ENCODE assay signal across 24 cellular contexts in genomic region chr9:87889065-87889881, GRCh38. TPM values are rescaled to one million over a fixed set of nuclear protein-coding genes. Genes with fewer than 3 reads are reported as not detected.
DNase-seq lines count a peak whose midpoint lies in the region; ATAC-seq, FAIRE-seq and TF ChIP-seq lines count a peak whose summit lies in the region.
"Had no signal": no experiment of that assay in that cellular context is flagged by ENCODE, and none has a peak within 500 bp of the region (broad histone marks: within the 10 kb centered on the region; RNA-seq: fewer than 3 reads in every experiment).

No MANE protein-coding gene starts in this region.

- no peaks in the 10 kb centered on the region for H3K36me3 ChIP-seq in kidney (ENCODE audit: control insufficient read depth in 1 of 2, insufficient read depth in 2 of 2, low read length in 2 of 2)
- no peaks in the 10 kb centered on the region for H3K36me3 ChIP-seq in upper lobe of right lung

- TF ChIP-seq CTCF in chondrocyte (IDR thresholded peaks at IDR 0.05) (no peak), kidney (IDR thresholded peaks at IDR 0.05; ENCODE audit: borderline replicate concordance, extremely low read depth, insufficient read depth) (no peak), upper lobe of right lung (IDR thresholded peaks at IDR 0.05) (no peak)

- H3K4me3 Mint-ChIP-seq in chondrocyte (ENCODE audit: unreplicated experiment) = no peak overlapping the region
- no peak overlapping the region for H3K4me3 Mint-ChIP-seq in activated T-helper 1 cell treated with anti-CD3 and anti-CD28 coated beads, Interleukin-12 subunit alpha, Interleukin-12 subunit beta, Interleukin-2, Interleukin-4 antibody, amounts not matched to agents 30 ng/mL and 10 ng/mL and 1 ng/mL, durations not matched to agents 14 hours and 24 hours and 36 hours

- no peak overlapping the region for H3K9ac ChIP-seq in kidney (ENCODE audit: low read length in 2 of 2)

- H3K9me3 ChIP-seq in kidney (ENCODE audit: control insufficient read depth in 1 of 2, low read length in 2 of 2) (no peaks in the 10 kb centered on the region), upper lobe of right lung (no peaks in the 10 kb centered on the region)

- intact Hi-C loops in kidney (cut with DNase I) = no loop called here
- intact Hi-C loops in upper lobe of right lung (cut with DNase I) = no loop called here
- intact Hi-C loops in activated T-helper 1 cell treated with anti-CD3 and anti-CD28 coated beads, Interleukin-12 subunit alpha, Interleukin-12 subunit beta, Interleukin-2, Interleukin-4 antibody, amounts not matched to agents 30 ng/mL and 10 ng/mL and 1 ng/mL, durations not matched to agents 14 hours and 24 hours and 36 hours (cut with micrococcal nuclease) = no loop called here

- H3K27me3 Mint-ChIP-seq in chondrocyte (ENCODE audit: low read depth) = peaks cover 6% of the 10 kb centered on the region
- no peaks in the 10 kb centered on the region for H3K27me3 Mint-ChIP-seq in activated T-helper 1 cell treated with anti-CD3 and anti-CD28 coated beads, Interleukin-12 subunit alpha, Interleukin-12 subunit beta, Interleukin-2, Interleukin-4 antibody, amounts not matched to agents 30 ng/mL and 10 ng/mL and 1 ng/mL, durations not matched to agents 14 hours and 24 hours and 36 hours (ENCODE audit: insufficient read depth)

- peaks cover 15% of the 10 kb centered on the region for H3K9me3 Mint-ChIP-seq in chondrocyte (ENCODE audit: low read depth)
- H3K9me3 Mint-ChIP-seq in activated T-helper 1 cell treated with anti-CD3 and anti-CD28 coated beads, Interleukin-12 subunit alpha, Interleukin-12 subunit beta, Interleukin-2, Interleukin-4 antibody, amounts not matched to agents 30 ng/mL and 10 ng/mL and 1 ng/mL, durations not matched to agents 14 hours and 24 hours and 36 hours = no peaks in the 10 kb centered on the region

- peak; percentile 30 for DNase-seq in activated CD8-positive, alpha-beta memory T cell treated with anti-CD3 and anti-CD28 coated beads, Interleukin-2, amount 50 U/mL, for 48 hours
- DNase-seq in activated CD8-positive, alpha-beta memory T cell treated with anti-CD3 and anti-CD28 coated beads for 24 hours = no peak
- DNase-seq in chondrocyte (ENCODE audit: low spot score) (peak; percentile 59), kidney (peak; percentile 46), upper lobe of right lung (peak; percentile 59), GM03348 (ENCODE audit: low spot score) (no peak), T-helper 2 cell (no peak)
- no peak for DNase-seq in activated T-helper 1 cell treated with anti-CD3 and anti-CD28 coated beads, Interleukin-12 subunit alpha, Interleukin-12 subunit beta, Interleukin-2, Interleukin-4 antibody, amounts not matched to agents 30 ng/mL and 10 ng/mL and 1 ng/mL, durations not matched to agents 14 hours and 24 hours and 36 hours (ENCODE audit: low spot score)
- DNase-seq: Calu3, DMS79 treated with DMSO at 0.1 percent for 48 hours, NCI-H1092, NCI-H1436, NCI-H187, NCI-H2081 treated with DMSO at 0.1 percent for 48 hours, NCI-H2171, NCI-H226, NCI-H510A, NCI-H69, SHP77 treated with DMSO at 0.1 percent for 48 hours had no signal

- peaks cover 4% of the 10 kb centered on the region for H3K36me3 Mint-ChIP-seq in chondrocyte (ENCODE audit: low read depth)
- no peaks in the 10 kb centered on the region for H3K36me3 Mint-ChIP-seq in activated T-helper 1 cell treated with anti-CD3 and anti-CD28 coated beads, Interleukin-12 subunit alpha, Interleukin-12 subunit beta, Interleukin-2, Interleukin-4 antibody, amounts not matched to agents 30 ng/mL and 10 ng/mL and 1 ng/mL, durations not matched to agents 14 hours and 24 hours and 36 hours (ENCODE audit: low read depth)

- H3K27ac ChIP-seq in kidney (ENCODE audit: low read depth in 2 of 2, low read length in 2 of 2) (no peak overlapping the region), upper lobe of right lung (no peak overlapping the region)

- no peaks in the 10 kb centered on the region for H3K4me1 Mint-ChIP-seq in chondrocyte (ENCODE audit: low read depth)
- H3K4me1 Mint-ChIP-seq in activated T-helper 1 cell treated with anti-CD3 and anti-CD28 coated beads, Interleukin-12 subunit alpha, Interleukin-12 subunit beta, Interleukin-2, Interleukin-4 antibody, amounts not matched to agents 30 ng/mL and 10 ng/mL and 1 ng/mL, durations not matched to agents 14 hours and 24 hours and 36 hours (ENCODE audit: low read depth) = no peaks in the 10 kb centered on the region

- no peak for FAIRE-seq in kidney (lab: Jason Lieb, UNC)
- FAIRE-seq: GM18507, H54 had no signal

- no peaks in the 10 kb centered on the region for H3K4me1 ChIP-seq in kidney (ENCODE audit: control insufficient read depth in 1 of 2, insufficient read depth in 1 of 2, low read depth in 1 of 2, low read length in 2 of 2)
- H3K4me1 ChIP-seq in upper lobe of right lung = no peaks in the 10 kb centered on the region

- ATAC-seq in upper lobe of right lung = no peak

- H3K4me3 ChIP-seq in kidney (ENCODE audit: low read length in 2 of 2) = no peak overlapping the region
- no peak overlapping the region for H3K4me3 ChIP-seq in upper lobe of right lung

- H3K27ac Mint-ChIP-seq in chondrocyte (ENCODE audit: unreplicated experiment) = no peak overlapping the region
- H3K27ac Mint-ChIP-seq in activated T-helper 1 cell treated with anti-CD3 and anti-CD28 coated beads, Interleukin-12 subunit alpha, Interleukin-12 subunit beta, Interleukin-2, Interleukin-4 antibody, amounts not matched to agents 30 ng/mL and 10 ng/mL and 1 ng/mL, durations not matched to agents 14 hours and 24 hours and 36 hours = no peak overlapping the region

- no peaks in the 10 kb centered on the region for H3K27me3 ChIP-seq in upper lobe of right lung

RNA-seq across cellular contexts. Expression of gene SPATA31E1, which starts 6.6 kb away (rescaled TPM):
- not detected in 3 replicates for total RNA-seq in chondrocyte
- total RNA-seq in kidney = not detected
- not detected for polyA plus RNA-seq in kidney (ENCODE audit: insufficient read depth, low read depth, low replicate concordance)
- not detected for total RNA-seq in upper lobe of right lung
- total RNA-seq in activated T-helper 1 cell treated with anti-CD3 and anti-CD28 coated beads, Interleukin-12 subunit alpha, Interleukin-12 subunit beta, Interleukin-2, Interleukin-4 antibody, amounts not matched to agents 30 ng/mL and 10 ng/mL and 1 ng/mL, durations not matched to agents 14 hours and 24 hours and 36 hours = not detected in 2 replicates
- total RNA-seq: A172, Calu3, HT-29 had no signal
- polyA plus RNA-seq: BJ had no signal

RNA-seq across cellular contexts. Expression of gene SPATA31C1, which starts 28.5 kb away (rescaled TPM):
- total RNA-seq in chondrocyte (not detected in 3 replicates), kidney (not detected), upper lobe of right lung (not detected)
- not detected for polyA plus RNA-seq in kidney (ENCODE audit: insufficient read depth, low read depth, low replicate concordance)
- not detected in 2 replicates for total RNA-seq in activated T-helper 1 cell treated with anti-CD3 and anti-CD28 coated beads, Interleukin-12 subunit alpha, Interleukin-12 subunit beta, Interleukin-2, Interleukin-4 antibody, amounts not matched to agents 30 ng/mL and 10 ng/mL and 1 ng/mL, durations not matched to agents 14 hours and 24 hours and 36 hours
- total RNA-seq: A172, Calu3, HT-29 had no signal
- polyA plus RNA-seq: BJ had no signal

Comparison
In these comparisons a context has a peak if more than half of its experiments do, and no peak if none do; other contexts are left out.
1. DNase-seq: peak in activated CD8-positive, alpha-beta memory T cell treated with anti-CD3 and anti-CD28 coated beads, Interleukin-2, amount 50 U/mL, for 48 hours (single experiment), chondrocyte (single experiment), kidney (single experiment) and upper lobe of right lung (single experiment); none in activated CD8-positive, alpha-beta memory T cell treated with anti-CD3 and anti-CD28 coated beads for 24 hours (single experiment), activated T-helper 1 cell treated with anti-CD3 and anti-CD28 coated beads, Interleukin-12 subunit alpha, Interleukin-12 subunit beta, Interleukin-2, Interleukin-4 antibody, amounts not matched to agents 30 ng/mL and 10 ng/mL and 1 ng/mL, durations not matched to agents 14 hours and 24 hours and 36 hours (single experiment), GM03348 (single experiment) and T-helper 2 cell (0 of 5).